9 cellular contexts compared by ENCODE assay signal in genomic region chr13:101627556-101627943, GRCh38.
DNase-seq lines count a peak whose midpoint lies in the region; ATAC-seq, FAIRE-seq and TF ChIP-seq lines count a peak whose summit lies in the region.
"Had no signal": no experiment of that assay in that cellular context is flagged by ENCODE, and none has a peak within 500 bp of the region (broad histone marks: within the 10 kb centered on the region; RNA-seq: fewer than 3 reads in every experiment).

No MANE protein-coding gene starts in this region.

- H3K27me3 Mint-ChIP-seq in natural killer cell treated with Interleukin-12 subunit alpha and Interleukin-12 subunit beta and Interleukin-15 and Interleukin-18, amount 100 ng/mL, for 72 hours, result peaks cover 5 to 8% of the 10 kb centered on the region in 2 donors

- POLR2A ChIA-PET in A549 (lab: Yijun Ruan, JAX), result no interaction called here

- no peak for TF ChIP-seq CTCF in A549 (IDR thresholded peaks at IDR 0.05)
- no peak for TF ChIP-seq CTCF in WI38 (IDR thresholded peaks at IDR 0.05; ENCODE audit: low read depth, low read length)

- CTCF ChIA-PET in A549 (lab: Yijun Ruan, JAX), result no interaction called here

- peaks cover 6% of the 10 kb centered on the region for H3K36me3 Mint-ChIP-seq in natural killer cell treated with Interleukin-12 subunit alpha and Interleukin-12 subunit beta and Interleukin-15 and Interleukin-18, amount 100 ng/mL, for 72 hours

- peak overlapping the region; percentile 32 for H3K4me3 ChIP-seq in A549
- H3K4me3 ChIP-seq in WI38 (ENCODE audit: low read depth, low read length), result peak overlapping the region; percentile 42

- peak overlapping the region; percentile 85 for H3K4me3 Mint-ChIP-seq in natural killer cell treated with Interleukin-12 subunit alpha and Interleukin-12 subunit beta and Interleukin-15 and Interleukin-18, amount 100 ng/mL, for 72 hours

- TF ChIP-seq EP300 in A549 (IDR thresholded peaks at IDR 0.05), result no peak

- WGBS in A549 (ENCODE audit: missing lambda C conversion rate), result 2% methylated on average over 5 of the region's 5 CpGs

- TF ChIP-seq RAD21 in A549 (conservative IDR thresholded peaks at IDR 0.05 in 1 of 2, IDR thresholded peaks at IDR 0.05 in 1 of 2), result no peak

- H3K9me3 Mint-ChIP-seq in natural killer cell treated with Interleukin-12 subunit alpha and Interleukin-12 subunit beta and Interleukin-15 and Interleukin-18, amount 100 ng/mL, for 72 hours, result no peaks in the 10 kb centered on the region

- peak overlapping the region; percentile 63 to 88 for H3K27ac Mint-ChIP-seq in natural killer cell treated with Interleukin-12 subunit alpha and Interleukin-12 subunit beta and Interleukin-15 and Interleukin-18, amount 100 ng/mL, for 72 hours

- peak in 1 of 2 experiments; percentile 15 for DNase-seq in A549 (ENCODE audit: low read depth in 1 of 2, low spot score in 1 of 2)
- no peak for DNase-seq in natural killer cell treated with Interleukin-12 subunit alpha and Interleukin-12 subunit beta and Interleukin-15 and Interleukin-18, amount 100 ng/mL, for 72 hours (ENCODE audit: low spot score)
- DNase-seq in hepatic stellate cell (ENCODE audit: low spot score), result no peak
- DNase-seq in stimulated activated CD8-positive, alpha-beta memory T cell treated with anti-CD3 and anti-CD28 coated beads, Interleukin-4, amount 100 ng/mL, for 48 hours, result no peak
- no peak for DNase-seq in stimulated activated naive CD4-positive, alpha-beta T cell treated with Interleukin-2 at 50 U/mL for 16 hours (lab: John Stamatoyannopoulos, UW)

- no peak for FAIRE-seq in A549 (lab: Jason Lieb, UNC)

- H3K9me3 ChIP-seq in A549, result no peaks in the 10 kb centered on the region

- ATAC-seq in A549, result peak; percentile 79 to 85
- peak; percentile 31 for ATAC-seq in GM18868 (IDR thresholded peaks at IDR 0.05; ENCODE audit: unreplicated experiment)
- ATAC-seq in HG03095 (IDR thresholded peaks at IDR 0.05; ENCODE audit: unreplicated experiment), result peak; percentile 37
- ATAC-seq in natural killer cell treated with Interleukin-12 subunit alpha and Interleukin-12 subunit beta and Interleukin-15 and Interleukin-18, amount 100 ng/mL, for 72 hours, result peak; percentile 21 to 26

- H3K4me1 ChIP-seq in A549, result peaks cover 35% of the 10 kb centered on the region

- H3K4me1 Mint-ChIP-seq in natural killer cell treated with Interleukin-12 subunit alpha and Interleukin-12 subunit beta and Interleukin-15 and Interleukin-18, amount 100 ng/mL, for 72 hours (ENCODE audit: low read depth in 2 of 2), result peaks cover 23 to 25% of the 10 kb centered on the region in 2 donors

- no peak for TF ChIP-seq POLR2A in A549 (IDR thresholded peaks at IDR 0.05; ENCODE audit: low read length)

- H3K4me2 ChIP-seq in A549, result peak overlapping the region; percentile 89

- H3K27ac ChIP-seq in A549, result peak overlapping the region; percentile 82
- H3K27ac ChIP-seq: HL-60 had no signal

TF ChIP-seq in A549, 52 proteins besides CTCF, POLR2A, EP300 and RAD21:
- TF ChIP-seq HOXB5 (CRISPR knock-in tag; IDR thresholded peaks at IDR 0.05) (no peak), SREBF2 (IDR thresholded peaks at IDR 0.05) (no peak), MAFK (IDR thresholded peaks at IDR 0.05; ENCODE audit: partially characterized antibody) (peak; percentile 47), MYC (IDR thresholded peaks at IDR 0.05; ENCODE audit: borderline replicate concordance, low read length) (no peak)

Comparison
In these comparisons a context has a peak if more than half of its experiments do, and no peak if none do; other contexts are left out.
1. ATAC-seq: peak in every context shown above with its lines; median percentile 82 in A549; 37 in HG03095; 31 in GM18868; 24 in natural killer cell treated with Interleukin-12 subunit alpha and Interleukin-12 subunit beta and Interleukin-15 and Interleukin-18, amount 100 ng/mL, for 72 hours.